ENCODE assay signal across 8 cellular contexts in genomic region chr16:30893082-30893743, GRCh38. TPM values are rescaled to one million over a fixed set of nuclear protein-coding genes. Genes with fewer than 3 reads are reported as not detected.
A peak's percentile ranks its signal among the peaks of the same experiment; 100 is the strongest.
DNase-seq lines count a peak whose midpoint lies in the region; ATAC-seq and TF ChIP-seq lines count a peak whose summit lies in the region.

No MANE protein-coding gene starts in this region.

- peaks cover 10 to 34% of the 10 kb centered on the region in 2 experiments; a peak in 2 of 3 replicates for H3K36me3 ChIP-seq in HEK293 (ENCODE audit: control insufficient read depth in 2 of 2, insufficient read depth in 1 of 2, low read length in 2 of 2)

- peak overlapping the region; percentile 75 for H3K27ac ChIP-seq in HEK293 (ENCODE audit: extremely low read depth, low read depth, low read length)

- DNase-seq in G401 (ENCODE audit: low spot score) (peak; percentile 11), fibroblast of pulmonary artery (ENCODE audit: low read depth) (no peak), sciatic nerve (ENCODE audit: low spot score) (peak; percentile 71), Ammon's horn (ENCODE audit: low spot score) (no peak), HUDEP-2 (lab: John Stamatoyannopoulos, UW; ENCODE audit: unreplicated experiment in 76 of 76) (no peak), amniotic stem cell (lab: John Stamatoyannopoulos, UW) (no peak)

- in situ Hi-C loops in G401 (cut with HindIII; ENCODE audit: low sequenced_read_pairs): no loop called here

- intact Hi-C loops in sciatic nerve (cut with DNase I): no loop called here

- TF ChIP-seq CTCF in HEK293 (tag by site-specific recombination; IDR thresholded peaks at IDR 0.05) (no peak), WI38 (IDR thresholded peaks at IDR 0.05; ENCODE audit: low read depth, low read length) (no peak), fibroblast of pulmonary artery (IDR thresholded peaks at IDR 0.05; ENCODE audit: low read length, missing control alignments) (no peak)

- CTCF ChIA-PET in HEK293 (lab: Yijun Ruan, JAX): interaction anchor here (0.7 to 2.6 kb wide), 4 partner anchors 8 to 83 kb away, joined by 3 to 16 read pairs (median 4); no protein-coding TSS in a partner anchor

- POLR2A ChIA-PET in HEK293 (lab: Yijun Ruan, JAX): interaction anchor here (0.9 to 2.7 kb wide), 3 partner anchors 12 to 115 kb away, joined by 3 to 16 read pairs (median 4); no protein-coding TSS in a partner anchor

- no peaks in the 10 kb centered on the region; the same call in 1 of the 2 replicates for H3K4me1 ChIP-seq in HEK293 (ENCODE audit: control insufficient read depth, insufficient read depth, low read length)

- H3K4me3 ChIP-seq in HEK293 (ENCODE audit: low read depth, low read length) (peak overlapping the region; percentile 84), WI38 (ENCODE audit: low read depth, low read length) (peak overlapping the region; percentile 86), fibroblast of pulmonary artery (replicated peaks; ENCODE audit: low read depth, low read length) (peak overlapping the region; percentile 80)

- no peaks in the 10 kb centered on the region for H3K9me3 ChIP-seq in HEK293 (ENCODE audit: control insufficient read depth, insufficient read depth, low read depth, low read length)

- no peak for ATAC-seq in sciatic nerve

TF ChIP-seq in HEK293, 187 proteins besides CTCF, POLR2A, EP300 and RAD21 (continues in another document):
- TF ChIP-seq ZNF48 (tag by site-specific recombination; IDR thresholded peaks at IDR 0.05) (no peak), ZBTB8A (tag by site-specific recombination; IDR thresholded peaks at IDR 0.05) (peak; percentile 51), ZNF776 (tag by site-specific recombination; IDR thresholded peaks at IDR 0.05; ENCODE audit: borderline replicate concordance) (no peak), ZNF654 (tag by site-specific recombination; IDR thresholded peaks at IDR 0.05; ENCODE audit: low read depth) (no peak), KLF16 (tag by site-specific recombination; IDR thresholded peaks at IDR 0.05) (0 out of 2 replicates have a peak, but pooled peaks have one; percentile 34), SP3 (tag by site-specific recombination; IDR thresholded peaks at IDR 0.05) (peak; percentile 44; the same call in 1 of the 2 replicates), ZNF221 (tag by site-specific recombination; IDR thresholded peaks at IDR 0.05; ENCODE audit: borderline replicate concordance) (no peak), GLIS2 (tag by site-specific recombination; IDR thresholded peaks at IDR 0.05) (peak; percentile 92), ZNF518A (tag by site-specific recombination; conservative IDR thresholded peaks at IDR 0.05; ENCODE audit: low read depth) (no peak), ZNF26 (tag by site-specific recombination; IDR thresholded peaks at IDR 0.05) (no peak), IKZF3 (tag by site-specific recombination; IDR thresholded peaks at IDR 0.05) (no peak), AEBP2 (tag by site-specific recombination; IDR thresholded peaks at IDR 0.05; ENCODE audit: borderline replicate concordance) (no peak), KLF1 (tag by site-specific recombination; IDR thresholded peaks at IDR 0.05) (0 out of 2 replicates have a peak, but pooled peaks have one; percentile 31), SP7 (tag by site-specific recombination; IDR thresholded peaks at IDR 0.05) (peak; percentile 29), FEZF1 (tag by site-specific recombination; IDR thresholded peaks at IDR 0.05) (no peak), KLF9 (tag by site-specific recombination; IDR thresholded peaks at IDR 0.05; ENCODE audit: low read depth) (peak; percentile 89), PRDM10 (tag by site-specific recombination; IDR thresholded peaks at IDR 0.05) (0 out of 2 replicates have a peak, but pooled peaks have one; percentile 32)

RNA-seq across cellular contexts. Expression of gene BCL7C, which starts 0.7 kb away (rescaled TPM):
- 58.1 and 89.3 TPM in 2 replicates for total RNA-seq in G401 (2014; rRNA removed; shearing (Covaris generic))
- total RNA-seq in sciatic nerve: 36.6 TPM

RNA-seq across cellular contexts. Expression of gene CTF1, which starts 3.2 kb away (rescaled TPM):
- total RNA-seq in G401 (2014; rRNA removed; shearing (Covaris generic)): 2.1 and 2.4 TPM in 2 replicates
- 13.3 TPM for total RNA-seq in sciatic nerve

RNA-seq across cellular contexts. Expression of gene FBXL19, which starts 30.2 kb away (rescaled TPM):
- total RNA-seq in G401 (2014; rRNA removed; shearing (Covaris generic)): 67.1 and 85.6 TPM in 2 replicates
- 13.1 TPM for total RNA-seq in sciatic nerve

RNA-seq across cellular contexts. Expression of gene ORAI3, which starts 55.7 kb away (rescaled TPM):
- total RNA-seq in G401 (2014; rRNA removed; shearing (Covaris generic)): 57.6 and 62.8 TPM in 2 replicates
- 21.8 TPM for total RNA-seq in sciatic nerve

Comparison
In these comparisons a context has a peak if more than half of its experiments do, and no peak if none do; other contexts are left out.
1. DNase-seq: peak in G401 (single experiment) and sciatic nerve (single experiment); none in fibroblast of pulmonary artery (single experiment), Ammon's horn (single experiment), HUDEP-2 (0 of 76) and amniotic stem cell (single experiment).
2. Peak in every context shown above with its lines, with median percentiles within 50 percentile points of each other: H3K4me3 ChIP-seq.